In genomic region chr19:39131255-39131755, GRCh38 we compare ENCODE assay signal across 1 cellular context.
TF ChIP-seq lines count a peak whose summit lies in the region.

No MANE protein-coding gene starts in this region.

TF ChIP-seq in GM12878, 131 proteins besides CTCF, POLR2A, EP300 and RAD21:
- TF ChIP-seq IKZF1 (conservative IDR thresholded peaks at IDR 0.05), result peak; percentile 44
- TF ChIP-seq JUND (IDR thresholded peaks at IDR 0.05; ENCODE audit: low read depth, low read length), result no peak
- peak; percentile 72 for TF ChIP-seq MEF2B (IDR thresholded peaks at IDR 0.05; ENCODE audit: partially characterized antibody, poor library complexity, severe bottlenecking)
- no peak for TF ChIP-seq SMARCA5 (IDR thresholded peaks at IDR 0.05)
- no peak for TF ChIP-seq HSF1 (IDR thresholded peaks at IDR 0.05; ENCODE audit: low read depth, low read length)
- TF ChIP-seq ZBTB33 (IDR thresholded peaks at IDR 0.05), result no peak
- 0 out of 2 replicates have a peak, but pooled peaks have one; percentile 0 for TF ChIP-seq NBN (IDR thresholded peaks at IDR 0.05)
- TF ChIP-seq CEBPB (IDR thresholded peaks at IDR 0.05; ENCODE audit: borderline replicate concordance in 1 of 2, low read depth in 2 of 2, low read length in 2 of 2), result no peak
- TF ChIP-seq IKZF2 (IDR thresholded peaks at IDR 0.05), result peak in 1 of 2 experiments; percentile 10; a peak in 1 of 4 replicates
